Comparison of ENCODE assay signal across 9 cellular contexts in the genomic region with DNA sequence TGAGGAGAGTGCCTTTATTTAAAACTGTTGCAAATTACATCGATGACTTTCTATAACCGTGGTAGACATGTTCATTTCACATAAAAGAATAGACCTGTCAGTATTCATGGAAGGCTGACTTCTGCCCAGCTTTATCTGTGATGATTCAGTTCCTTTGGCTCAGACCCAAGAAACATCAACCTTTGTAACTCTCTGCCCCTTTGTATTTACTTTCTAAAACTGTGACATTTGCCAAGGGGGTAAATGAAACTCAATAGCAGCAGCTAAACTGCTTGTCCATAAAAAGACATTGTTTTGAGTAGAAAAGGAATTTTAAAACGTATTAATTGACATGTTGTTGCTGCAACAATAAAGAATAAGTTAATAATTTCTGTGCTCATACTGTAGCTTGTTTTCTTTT.
DNase-seq lines count a peak whose midpoint lies in the region; ATAC-seq and TF ChIP-seq lines count a peak whose summit lies in the region.
"Had no signal": no experiment of that assay in that cellular context is flagged by ENCODE, and none has a peak within 500 bp of the region (broad histone marks: within the 10 kb centered on the region; RNA-seq: fewer than 3 reads in every experiment).

No MANE protein-coding gene starts in this region.

- DNase-seq in COR-L47 (lab: John Stamatoyannopoulos, UW) = peak; percentile 74
- DNase-seq in NCI-H1694 treated with DMSO at 0.1 percent for 48 hours (lab: John Stamatoyannopoulos, UW) = peak; percentile 8
- DNase-seq in ascending aorta (ENCODE audit: low spot score in 2 of 2) = no peak
- DNase-seq in kidney glomerular epithelial cell (lab: John Stamatoyannopoulos, UW) = peak; percentile 84
- no peak for DNase-seq in GDM1 (lab: John Stamatoyannopoulos, UW)
- no peak for DNase-seq in activated CD4-positive, alpha-beta T cell treated with anti-CD3 and anti-CD28 coated beads, Interleukin-2, amount 10 ng/mL, durations not matched to agents 7 days and 5 days
- DNase-seq in inferior parietal cortex (ENCODE audit: extremely low spot score) = no peak
- DNase-seq: activated B cell treated with CpG ODN at 0.5 μM for 24 hours had no signal

- H3K4me1 Mint-ChIP-seq in activated CD4-positive, alpha-beta T cell treated with anti-CD3 and anti-CD28 coated beads, Interleukin-2, amount 10 ng/mL, durations not matched to agents 7 days and 5 days = no peaks in the 10 kb centered on the region
- H3K4me1 Mint-ChIP-seq: activated B cell treated with CpG ODN at 0.5 μM for 24 hours had no signal

- H3K27me3 Mint-ChIP-seq in activated CD4-positive, alpha-beta T cell treated with anti-CD3 and anti-CD28 coated beads, Interleukin-2, amount 10 ng/mL, durations not matched to agents 7 days and 5 days = peaks cover 7% of the 10 kb centered on the region

- H3K36me3 ChIP-seq in ascending aorta = no peaks in the 10 kb centered on the region

- H3K4me1 ChIP-seq in ascending aorta = peaks cover 21 to 22% of the 10 kb centered on the region in 2 donors

- intact Hi-C loops in ascending aorta (cut with DNase I) = loop anchor here (5.0 to 10.0 kb wide), 3 partner anchors 192 to 995 kb away; a partner anchor contains a TSS

- no peaks in the 10 kb centered on the region for H3K36me3 Mint-ChIP-seq in activated CD4-positive, alpha-beta T cell treated with anti-CD3 and anti-CD28 coated beads, Interleukin-2, amount 10 ng/mL, durations not matched to agents 7 days and 5 days (ENCODE audit: low read depth)

- H3K27ac Mint-ChIP-seq in activated CD4-positive, alpha-beta T cell treated with anti-CD3 and anti-CD28 coated beads, Interleukin-2, amount 10 ng/mL, durations not matched to agents 7 days and 5 days = no peak overlapping the region
- H3K27ac Mint-ChIP-seq: activated B cell treated with CpG ODN at 0.5 μM for 24 hours had no signal

- no peak overlapping the region for H3K4me3 Mint-ChIP-seq in activated CD4-positive, alpha-beta T cell treated with anti-CD3 and anti-CD28 coated beads, Interleukin-2, amount 10 ng/mL, durations not matched to agents 7 days and 5 days
- H3K4me3 Mint-ChIP-seq: activated B cell treated with CpG ODN at 0.5 μM for 24 hours had no signal

- TF ChIP-seq CTCF in ascending aorta (IDR thresholded peaks at IDR 0.05) = no peak

- no peak overlapping the region for H3K4me3 ChIP-seq in ascending aorta

- CTCF ChIA-PET in activated CD4-positive, alpha-beta T cell treated with anti-CD3 and anti-CD28 coated beads, Interleukin-2, amount 10 ng/mL, durations not matched to agents 7 days and 5 days (lab: Charles Lee) = interaction anchor here (1.2 kb wide), 1 partner anchor 361 kb away, joined by 3 read pairs; no protein-coding TSS in a partner anchor

- no peaks in the 10 kb centered on the region for H3K27me3 ChIP-seq in ascending aorta

- POLR2A ChIA-PET in activated CD4-positive, alpha-beta T cell treated with anti-CD3 and anti-CD28 coated beads, Interleukin-2, amount 10 ng/mL, durations not matched to agents 7 days and 5 days (lab: Charles Lee) = no interaction called here

- ATAC-seq in GM18502 (IDR thresholded peaks at IDR 0.05; ENCODE audit: poor library complexity, unreplicated experiment) = no peak

- H3K9me3 ChIP-seq in ascending aorta = no peaks in the 10 kb centered on the region

- H3K27ac ChIP-seq in ascending aorta = peak overlapping the region; percentile 91 to 92

- no peaks in the 10 kb centered on the region for H3K9me3 Mint-ChIP-seq in activated CD4-positive, alpha-beta T cell treated with anti-CD3 and anti-CD28 coated beads, Interleukin-2, amount 10 ng/mL, durations not matched to agents 7 days and 5 days
- H3K9me3 Mint-ChIP-seq: activated B cell treated with CpG ODN at 0.5 μM for 24 hours had no signal

Comparison
In these comparisons a context has a peak if more than half of its experiments do, and no peak if none do; other contexts are left out.
1. DNase-seq: peak in COR-L47 (single experiment), NCI-H1694 treated with DMSO at 0.1 percent for 48 hours (single experiment) and kidney glomerular epithelial cell (single experiment); none in ascending aorta (0 of 2), GDM1 (single experiment), activated CD4-positive, alpha-beta T cell treated with anti-CD3 and anti-CD28 coated beads, Interleukin-2, amount 10 ng/mL, durations not matched to agents 7 days and 5 days (single experiment) and inferior parietal cortex (single experiment).